Comparison of ENCODE assay signal across 18 cellular contexts in genomic region chr6:12636336-12636735, GRCh38.
DNase-seq lines count a peak whose midpoint lies in the region; TF ChIP-seq lines count a peak whose summit lies in the region.
"Had no signal": no experiment of that assay in that cellular context is flagged by ENCODE, and none has a peak within 500 bp of the region (broad histone marks: within the 10 kb centered on the region; RNA-seq: fewer than 3 reads in every experiment).

No MANE protein-coding gene starts in this region.

- H3K27ac Mint-ChIP-seq in osteocyte (ENCODE audit: unreplicated experiment): no peak overlapping the region
- no peak overlapping the region for H3K27ac Mint-ChIP-seq in CD4-positive, alpha-beta memory T cell
- H3K27ac Mint-ChIP-seq: activated B cell treated with CpG ODN at 0.5 μM for 24 hours; activated CD8-positive, alpha-beta T cell treated with anti-CD3 and anti-CD28 coated beads, Interleukin-2, amount 10 ng/mL, durations not matched to agents 7 days and 5 days; CD4-positive, alpha-beta T cell; naive thymus-derived CD8-positive, alpha-beta T cell had no signal

- H3K36me3 Mint-ChIP-seq in osteocyte (ENCODE audit: unreplicated experiment): peaks cover 2% of the 10 kb centered on the region
- H3K36me3 Mint-ChIP-seq in CD4-positive, alpha-beta memory T cell: no peaks in the 10 kb centered on the region

- peaks cover 27% of the 10 kb centered on the region for H3K27me3 Mint-ChIP-seq in osteocyte (ENCODE audit: unreplicated experiment)
- H3K27me3 Mint-ChIP-seq in CD4-positive, alpha-beta memory T cell: peaks cover 13 to 14% of the 10 kb centered on the region in 2 donors

- POLR2A ChIA-PET in CD4-positive, alpha-beta memory T cell (lab: Charles Lee; ENCODE audit: partially characterized antibody): no interaction called here

- H3K79me2 ChIP-seq in Loucy (ENCODE audit: insufficient read depth, low read length): no peaks in the 10 kb centered on the region

- no peaks in the 10 kb centered on the region for H4K20me1 ChIP-seq in Loucy (ENCODE audit: insufficient read depth, low read length, poor library complexity, severe bottlenecking)

- CTCF ChIA-PET in CD4-positive, alpha-beta memory T cell (lab: Charles Lee; ENCODE audit: partially characterized antibody): interaction anchor here (0.8 kb wide), 1 partner anchor 257 kb away, joined by 3 read pairs; no protein-coding TSS in a partner anchor

- H3K4me3 ChIP-seq in Loucy (ENCODE audit: low read length, poor library complexity, severe bottlenecking) (no peak overlapping the region), cardiac fibroblast (replicated peaks in 1 of 2; ENCODE audit: low read depth in 2 of 2, low read length in 2 of 2) (no peak overlapping the region)
- H3K4me3 ChIP-seq in CD4-positive, alpha-beta memory T cell (ENCODE audit: low read length in 2 of 2): no peak overlapping the region
- H3K4me3 ChIP-seq: adrenal gland, colonic mucosa, transverse colon had no signal

- H3K4me1 ChIP-seq in Loucy (ENCODE audit: insufficient read depth, low read length, poor library complexity, severe bottlenecking): no peaks in the 10 kb centered on the region
- H3K4me1 ChIP-seq in CD4-positive, alpha-beta memory T cell (ENCODE audit: insufficient read depth, low read length): no peaks in the 10 kb centered on the region
- H3K4me1 ChIP-seq: adrenal gland, colonic mucosa, transverse colon had no signal

- no peaks in the 10 kb centered on the region for H3K27me3 ChIP-seq in Loucy (ENCODE audit: insufficient read depth, low read length, poor library complexity, severe bottlenecking)
- H3K27me3 ChIP-seq in CD4-positive, alpha-beta memory T cell (ENCODE audit: insufficient read depth, low read length): no peaks in the 10 kb centered on the region
- H3K27me3 ChIP-seq: colonic mucosa had no signal

- H2AFZ ChIP-seq in Loucy (ENCODE audit: low read length): no peak overlapping the region

- H3F3A ChIP-seq in Loucy (ENCODE audit: low read depth): no peaks in the 10 kb centered on the region

- no peaks in the 10 kb centered on the region for H3K9me2 ChIP-seq in Loucy (replicated peaks; ENCODE audit: low read depth, low read length)

- no peak overlapping the region for H3K9ac ChIP-seq in Loucy (ENCODE audit: low read depth, low read length, poor library complexity, severe bottlenecking)

- intact Hi-C loops in CD4-positive, alpha-beta memory T cell (cut with micrococcal nuclease): no loop called here

- H3K9me3 Mint-ChIP-seq in osteocyte (ENCODE audit: unreplicated experiment): peaks cover 18% of the 10 kb centered on the region
- peaks cover 0 to 22% (median 8%) of the 10 kb centered on the region in 8 donors for H3K9me3 Mint-ChIP-seq in CD4-positive, alpha-beta memory T cell

- peaks cover 4% of the 10 kb centered on the region for H3K4me1 Mint-ChIP-seq in osteocyte (ENCODE audit: unreplicated experiment)
- H3K4me1 Mint-ChIP-seq in CD4-positive, alpha-beta memory T cell: no peaks in the 10 kb centered on the region

- no peaks in the 10 kb centered on the region for H3K36me3 ChIP-seq in Loucy (ENCODE audit: insufficient read depth, low read length)
- H3K36me3 ChIP-seq in CD4-positive, alpha-beta memory T cell (ENCODE audit: insufficient read depth, low read length): no peaks in the 10 kb centered on the region
- H3K36me3 ChIP-seq: adrenal gland, colonic mucosa, transverse colon had no signal

- H3K4me2 ChIP-seq in Loucy (ENCODE audit: low read depth, low read length, poor library complexity, severe bottlenecking): no peak overlapping the region

- 0 out of 2 replicates have a peak, but pooled peaks cover 4% of the 10 kb centered on the region for H3K9me3 ChIP-seq in Loucy (ENCODE audit: insufficient read depth, low read depth, low read length)
- no peaks in the 10 kb centered on the region for H3K9me3 ChIP-seq in CD4-positive, alpha-beta memory T cell (ENCODE audit: control insufficient read depth in 1 of 2, low read length in 2 of 2)
- H3K9me3 ChIP-seq: colonic mucosa had no signal

- TF ChIP-seq CTCF in Loucy (conservative IDR thresholded peaks at IDR 0.05; ENCODE audit: low read length) (peak; percentile 49), cardiac fibroblast (IDR thresholded peaks at IDR 0.05; ENCODE audit: low read depth, low read length) (peak; percentile 7), osteocyte (IDR thresholded peaks at IDR 0.05) (peak; percentile 19)

- no peak overlapping the region for H3K4me3 Mint-ChIP-seq in osteocyte (ENCODE audit: unreplicated experiment)
- no peak overlapping the region for H3K4me3 Mint-ChIP-seq in CD4-positive, alpha-beta memory T cell
- H3K4me3 Mint-ChIP-seq: activated B cell treated with CpG ODN at 0.5 μM for 24 hours; activated CD8-positive, alpha-beta T cell treated with anti-CD3 and anti-CD28 coated beads, Interleukin-2, amount 10 ng/mL, durations not matched to agents 7 days and 5 days; CD4-positive, alpha-beta T cell; naive thymus-derived CD8-positive, alpha-beta T cell had no signal

- peak; percentile 4 for DNase-seq in EL
- no peak for DNase-seq in cardiac fibroblast (ENCODE audit: low read depth in 2 of 2)
- DNase-seq in osteocyte (ENCODE audit: extremely low spot score, unreplicated experiment): no peak
- DNase-seq in NCI-H1105 (lab: John Stamatoyannopoulos, UW): no peak
- no peak for DNase-seq in CD4-positive, alpha-beta memory T cell
- DNase-seq in effector CD4-positive, alpha-beta T cell: no peak
- DNase-seq: activated B cell treated with CpG ODN at 0.5 μM for 24 hours; activated CD8-positive, alpha-beta T cell treated with anti-CD3 and anti-CD28 coated beads, Interleukin-2, amount 10 ng/mL, durations not matched to agents 7 days and 5 days; adrenal gland; CD4-positive, alpha-beta T cell; colonic mucosa; H7; MV-4-11; naive thymus-derived CD8-positive, alpha-beta T cell; NCI-H748 treated with DMSO at 0.1 percent for 48 hours; stimulated activated naive CD4-positive, alpha-beta T cell; transverse colon had no signal

- H3K27ac ChIP-seq in CD4-positive, alpha-beta memory T cell (ENCODE audit: low read depth, low read length): no peak overlapping the region
- H3K27ac ChIP-seq: adrenal gland, colonic mucosa, transverse colon had no signal
